ENCODE assay signal across 12 cellular contexts in the genomic region with DNA sequence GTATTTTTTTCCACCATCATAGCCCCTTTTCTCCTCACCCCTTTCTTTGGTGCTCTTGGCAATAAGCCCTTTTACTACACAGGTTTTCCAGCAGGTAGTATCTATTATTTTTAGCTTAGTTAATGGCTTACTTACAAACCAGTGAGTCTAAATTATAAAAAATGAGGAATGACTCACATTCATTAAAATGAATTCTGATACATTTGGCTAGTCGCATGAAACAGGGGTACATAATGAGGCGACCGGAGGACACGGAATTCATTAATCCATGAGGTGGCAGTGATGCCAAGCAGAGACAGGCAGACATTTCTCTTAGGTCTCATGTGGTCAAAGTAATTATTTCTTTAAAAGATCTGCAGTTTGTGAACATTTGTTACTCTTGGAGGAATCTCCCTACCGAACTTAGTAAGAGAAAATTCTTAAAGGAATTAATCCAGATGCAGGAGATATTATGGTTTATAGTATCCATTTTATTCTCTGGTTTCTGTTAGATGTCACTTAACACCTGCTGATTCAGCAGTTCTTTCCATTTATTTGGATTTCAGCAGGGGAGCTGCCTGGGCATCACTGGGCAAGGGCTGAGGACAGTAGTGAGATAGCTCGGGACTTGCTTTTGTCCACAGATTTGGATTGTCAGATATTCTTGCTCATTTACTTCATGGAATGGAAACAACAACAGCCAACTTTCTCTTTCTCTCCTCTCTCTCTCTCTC.
DNase-seq lines count a peak whose midpoint lies in the region; TF ChIP-seq lines count a peak whose summit lies in the region.
"Had no signal": no experiment of that assay in that cellular context is flagged by ENCODE, and none has a peak within 500 bp of the region (broad histone marks: within the 10 kb centered on the region; RNA-seq: fewer than 3 reads in every experiment).

No MANE protein-coding gene starts in this region.

- H3K27me3 Mint-ChIP-seq in Calu3 (ENCODE audit: unreplicated experiment) = no peaks in the 10 kb centered on the region

- H3K9me3 ChIP-seq in endocrine pancreas (ENCODE audit: control insufficient read depth, low read length) = no peaks in the 10 kb centered on the region

- H3K27ac Mint-ChIP-seq in Calu3 (ENCODE audit: unreplicated experiment) = peak overlapping the region; percentile 27
- H3K27ac Mint-ChIP-seq: CD14-positive monocyte; CD8-positive, alpha-beta T cell had no signal

- no peak for DNase-seq in Calu3
- peak; percentile 9 for DNase-seq in left kidney (ENCODE audit: low read depth, low spot score)
- peak; percentile 46 for DNase-seq in retinal pigment epithelial cell (ENCODE audit: low read depth)
- DNase-seq in ecto neural progenitor cell (ENCODE audit: low spot score) = no peak
- no peak for DNase-seq in SHP77 treated with DMSO at 0.1 percent for 48 hours (lab: John Stamatoyannopoulos, UW)
- DNase-seq in cerebellar cortex (ENCODE audit: low spot score) = no peak
- DNase-seq: CD8-positive, alpha-beta T cell; COR-L47; GM23248; H7 had no signal

- H3K9me3 Mint-ChIP-seq in Calu3 (ENCODE audit: low read depth, unreplicated experiment) = no peaks in the 10 kb centered on the region
- H3K9me3 Mint-ChIP-seq: CD8-positive, alpha-beta T cell had no signal

- peaks cover 16% of the 10 kb centered on the region for H3K4me1 Mint-ChIP-seq in Calu3 (ENCODE audit: low read depth, unreplicated experiment)
- H3K4me1 Mint-ChIP-seq: CD14-positive monocyte had no signal

- H3K36me3 ChIP-seq in endocrine pancreas (ENCODE audit: control insufficient read depth, insufficient read depth, low read length) = no peaks in the 10 kb centered on the region

- no peaks in the 10 kb centered on the region for H3K27me3 ChIP-seq in endocrine pancreas (ENCODE audit: control insufficient read depth, insufficient read depth, low read length)

- BruUV-seq in Calu3 (replicated peaks; lab: Mats Ljungman, UMichigan) = no TSS peak

- no peak overlapping the region for H3K4me3 Mint-ChIP-seq in Calu3 (ENCODE audit: low read depth, unreplicated experiment)
- H3K4me3 Mint-ChIP-seq: CD14-positive monocyte; CD8-positive, alpha-beta T cell had no signal

- CTCF ChIA-PET in Calu3 (lab: Charles Lee) = interaction anchor here (0.6 to 1.0 kb wide), 2 partner anchors 14 to 227 kb away, joined by 3 read pairs; no protein-coding TSS in a partner anchor

- TF ChIP-seq CTCF in Calu3 (IDR thresholded peaks at IDR 0.05; ENCODE audit: unreplicated experiment) (no peak), retinal pigment epithelial cell (conservative IDR thresholded peaks at IDR 0.05; ENCODE audit: low read depth, low read length) (no peak)

- intact Hi-C loops in Calu3 (cut with micrococcal nuclease; ENCODE audit: unreplicated experiment) = no loop called here

- H3K4me1 ChIP-seq in endocrine pancreas (ENCODE audit: control insufficient read depth, insufficient read depth, low read length) = no peaks in the 10 kb centered on the region

- no peaks in the 10 kb centered on the region for H3K36me3 Mint-ChIP-seq in Calu3 (ENCODE audit: insufficient read depth, unreplicated experiment)
- H3K36me3 Mint-ChIP-seq: CD14-positive monocyte; CD8-positive, alpha-beta T cell had no signal

- H3K9ac ChIP-seq in endocrine pancreas (ENCODE audit: control insufficient read depth, insufficient read depth, low read length) = no peak overlapping the region
- H3K9ac ChIP-seq: GM23248 had no signal

- H3K4me3 ChIP-seq in endocrine pancreas (ENCODE audit: control insufficient read depth, insufficient read depth, low read length) (peak overlapping the region; percentile 4), retinal pigment epithelial cell (ENCODE audit: low read length) (no peak overlapping the region)
- H3K4me3 ChIP-seq: GM23248 had no signal

Comparison
In these comparisons a context has a peak if more than half of its experiments do, and no peak if none do; other contexts are left out.
1. DNase-seq: peak in left kidney (single experiment) and retinal pigment epithelial cell (single experiment); none in Calu3 (single experiment), ecto neural progenitor cell (single experiment), SHP77 treated with DMSO at 0.1 percent for 48 hours (single experiment) and cerebellar cortex (single experiment).